Comparison of ENCODE assay signal across 1 cellular context in genomic region chr1:207605444-207606361, GRCh38.
TF ChIP-seq lines count a peak whose summit lies in the region.

No MANE protein-coding gene starts in this region.

TF ChIP-seq in HCT116, 20 proteins besides CTCF, POLR2A, EP300 and RAD21 (continued from another document):
- no peak for TF ChIP-seq REST (IDR thresholded peaks at IDR 0.05; ENCODE audit: low read depth)
- no peak for TF ChIP-seq FOSL1 (IDR thresholded peaks at IDR 0.05; ENCODE audit: low read depth)
- no peak for TF ChIP-seq ELF1 (IDR thresholded peaks at IDR 0.05; ENCODE audit: borderline replicate concordance, low read depth)
- TF ChIP-seq ATF3 (IDR thresholded peaks at IDR 0.05), result no peak
- TF ChIP-seq EZH2phosphoT487 (IDR thresholded peaks at IDR 0.05; ENCODE audit: borderline replicate concordance), result no peak
